ENCODE assay signal across 17 cellular contexts in genomic region chrX:87236836-87237235, GRCh38.
"Had no signal": no experiment of that assay in that cellular context is flagged by ENCODE, and none has a peak within 500 bp of the region (broad histone marks: within the 10 kb centered on the region; RNA-seq: fewer than 3 reads in every experiment).

No MANE protein-coding gene starts in this region.

- H3K27me3 ChIP-seq: heart right ventricle, right atrium auricular region, transverse colon had no signal

- H3K4me3 ChIP-seq: heart right ventricle, lung, right atrium auricular region, thoracic aorta, transverse colon had no signal

- ATAC-seq: esophagus mucosa; heart right ventricle; left cardiac atrium; left ventricle myocardium superior; naive thymus-derived CD4-positive, alpha-beta T cell; stimulated activated naive CD8-positive, alpha-beta T cell treated with anti-CD3 and anti-CD28 coated beads, Interleukin-15, Interleukin-2, amounts not matched to agents 100 U/mL and 50 U/mL, for 24 hours had no signal

- H3K27ac ChIP-seq: heart right ventricle, right atrium auricular region, thoracic aorta, transverse colon had no signal

- DNase-seq: central memory CD4-positive, alpha-beta T cell; cortex of kidney; effector memory CD4-positive, alpha-beta T cell; heart right ventricle; left cardiac atrium; left ventricle myocardium superior; mesendoderm; naive thymus-derived CD4-positive, alpha-beta T cell; nephron progenitor cell; small intestine; stimulated activated CD4-positive, alpha-beta T cell treated with anti-CD3 and anti-CD28 coated beads, Interleukin-2, amount 100 ng/mL, for 48 hours; stimulated activated naive CD8-positive, alpha-beta T cell treated with anti-CD3 and anti-CD28 coated beads, Interleukin-15, Interleukin-2, amounts not matched to agents 100 U/mL and 50 U/mL, for 24 hours; transverse colon had no signal

- H3K36me3 ChIP-seq: heart right ventricle, right atrium auricular region, thoracic aorta, transverse colon had no signal

- H3K9me3 ChIP-seq: heart right ventricle, right atrium auricular region, thoracic aorta, transverse colon had no signal

- H3K4me1 ChIP-seq: heart right ventricle, right atrium auricular region, transverse colon had no signal
